In the genomic region with DNA sequence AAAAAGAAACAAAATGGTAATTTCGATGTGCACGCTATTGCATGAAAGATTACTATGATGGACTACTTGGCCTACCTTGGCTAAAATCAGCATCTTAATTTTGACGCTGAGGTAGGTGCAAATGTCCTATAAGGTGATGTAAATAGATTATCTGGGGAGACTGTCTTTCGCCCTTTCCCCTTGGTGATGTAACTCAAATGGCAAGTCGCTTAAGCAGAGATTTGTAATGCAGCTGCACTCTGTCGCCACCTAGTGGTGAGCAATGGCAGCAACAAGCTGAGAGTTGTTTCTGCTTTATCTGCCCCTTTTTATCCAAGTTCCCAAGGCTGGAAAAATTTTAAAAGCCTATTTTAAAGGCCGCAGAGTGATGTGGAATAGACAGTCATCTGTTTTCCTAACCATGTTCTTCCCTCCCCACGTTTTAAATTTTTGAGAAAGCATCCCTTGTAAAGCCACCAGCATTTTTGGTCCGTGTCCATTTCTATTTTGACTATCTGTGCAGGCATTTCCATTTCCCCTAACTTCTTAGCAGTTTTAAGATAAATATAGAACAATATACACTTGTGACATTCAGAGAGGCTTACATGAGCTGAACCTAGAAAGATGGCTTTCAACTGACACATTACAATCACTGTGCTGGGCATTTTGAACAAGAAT, we compare ENCODE assay signal across 8 cellular contexts.
A peak's percentile ranks its signal among the peaks of the same experiment; 100 is the strongest.
DNase-seq lines count a peak whose midpoint lies in the region; ATAC-seq and TF ChIP-seq lines count a peak whose summit lies in the region.

No MANE protein-coding gene starts in this region.

- ATAC-seq in GM21717 (IDR thresholded peaks at IDR 0.05; ENCODE audit: unreplicated experiment) (peak; percentile 89), left cardiac atrium (peak; percentile 60 to 66), HG03521 (IDR thresholded peaks at IDR 0.05; ENCODE audit: unreplicated experiment) (no peak)

- H3K27ac ChIP-seq in MM.1S (ENCODE audit: low read length): no peak overlapping the region

- no peaks in the 10 kb centered on the region for H3K9me3 ChIP-seq in MM.1S (replicated peaks; ENCODE audit: insufficient read depth, low read length)

- peaks cover 13% of the 10 kb centered on the region for H3K4me1 ChIP-seq in MM.1S (ENCODE audit: low read length)

- peaks cover 3% of the 10 kb centered on the region; the same call in 1 of the 2 replicates for H3F3A ChIP-seq in MM.1S (ENCODE audit: insufficient read depth, low read length)

- no peaks in the 10 kb centered on the region for H3K36me3 ChIP-seq in MM.1S (replicated peaks; ENCODE audit: insufficient read depth, low read length)

- DNase-seq in DMS114 treated with DMSO at 0.1 percent for 48 hours (lab: John Stamatoyannopoulos, UW; ENCODE audit: unreplicated experiment) (peak; percentile 18), MM.1S (peak; percentile 77), T follicular helper cell (ENCODE audit: low read depth) (peak; percentile 54), amniotic epithelial cell (ENCODE audit: low read depth) (peak; percentile 73), left cardiac atrium (peak; percentile 82), renal cortical epithelial cell (ENCODE audit: low read depth) (peak; percentile 77)

- no peak overlapping the region for H2AFZ ChIP-seq in MM.1S (ENCODE audit: low read length)

- H3K9ac ChIP-seq in MM.1S (ENCODE audit: low read length): no peak overlapping the region

- intact Hi-C loops in left cardiac atrium (cut with DNase I): loop anchor here (5.0 to 10.0 kb wide), 4 partner anchors 60 to 173 kb away; partner anchors contain the start of genes CCDC110 (in 2 of the 2), PDLIM3 (in 2 of the 2) and UFSP2 (in 1 of the 2)

- H3K79me2 ChIP-seq in MM.1S (ENCODE audit: low read length): no peaks in the 10 kb centered on the region

- TF ChIP-seq CTCF in MM.1S (IDR thresholded peaks at IDR 0.05; ENCODE audit: low read length): peak; percentile 98

- no peaks in the 10 kb centered on the region for H4K20me1 ChIP-seq in MM.1S (ENCODE audit: insufficient read depth, low read length)

- H3K4me2 ChIP-seq in MM.1S (ENCODE audit: low read depth, low read length): peak overlapping the region; percentile 44

- H3K9me2 ChIP-seq in MM.1S (replicated peaks; ENCODE audit: insufficient read depth, low read length): no peaks in the 10 kb centered on the region

- H3K27me3 ChIP-seq in MM.1S (replicated peaks; ENCODE audit: insufficient read depth, low read length): no peaks in the 10 kb centered on the region

- H3K4me3 ChIP-seq in MM.1S (ENCODE audit: low read length): no peak overlapping the region

Comparison
In these comparisons a context has a peak if more than half of its experiments do, and no peak if none do; other contexts are left out.
1. DNase-seq: peak in every context shown above with its lines; median percentile 82 in left cardiac atrium; 77 in MM.1S; 77 in renal cortical epithelial cell; 73 in amniotic epithelial cell; 54 in T follicular helper cell; 18 in DMS114 treated with DMSO at 0.1 percent for 48 hours.